ENCODE assay signal across 25 cellular contexts in the genomic region with DNA sequence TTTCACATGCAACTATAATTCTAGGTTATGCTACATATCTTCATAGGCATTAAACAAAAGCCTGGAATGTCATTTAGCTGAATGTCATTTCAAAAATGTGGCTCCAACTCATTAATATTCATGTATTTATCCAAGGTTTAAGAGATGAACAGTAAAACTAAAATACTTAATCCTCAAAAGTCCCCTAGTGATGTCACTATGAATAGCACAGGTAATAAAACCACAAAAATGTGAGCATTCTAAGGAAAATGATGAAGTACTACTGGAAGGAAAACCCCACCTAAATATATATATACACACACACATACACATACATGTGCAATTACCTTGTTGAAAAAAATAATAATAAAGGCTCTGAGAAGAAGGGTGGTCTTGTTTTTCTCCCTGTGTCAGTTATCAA.
"Had no signal": no experiment of that assay in that cellular context is flagged by ENCODE, and none has a peak within 500 bp of the region (broad histone marks: within the 10 kb centered on the region; RNA-seq: fewer than 3 reads in every experiment).

No MANE protein-coding gene starts in this region.

- H3K4me3 ChIP-seq: gastroesophageal sphincter, heart left ventricle, hepatocyte, lower lobe of right lung, ovary, psoas muscle, sigmoid colon, stomach, thyroid gland had no signal

- DNase-seq: effector CD8-positive, alpha-beta T cell; endodermal cell; foreskin fibroblast; heart left ventricle; kidney glomerular epithelial cell; left ventricle myocardium superior; lower lobe of right lung; natural killer cell; occipital lobe; ovary; posterior cingulate gyrus; psoas muscle; right cardiac atrium; sigmoid colon; stimulated activated CD4-positive, alpha-beta T cell treated with anti-CD3 and anti-CD28 coated beads, Interleukin-2, amount 100 ng/mL, for 24 hours; stimulated activated CD4-positive, alpha-beta T cell treated with anti-CD3 and anti-CD28 coated beads, Interleukin-4, amount 100 ng/mL, for 24 hours; stimulated activated naive CD4-positive, alpha-beta T cell treated with Interleukin-2 at 50 U/mL for 16 hours; stomach; thyroid gland had no signal

- H3K27ac ChIP-seq: gastroesophageal sphincter, heart left ventricle, hepatocyte, lower lobe of right lung, ovary, psoas muscle, sigmoid colon, stomach, thyroid gland had no signal

- H3K4me2 ChIP-seq: hepatocyte had no signal

- H3K36me3 ChIP-seq: gastroesophageal sphincter, lower lobe of right lung, ovary, sigmoid colon, stomach, thyroid gland had no signal

- H3K9me3 ChIP-seq: ovary, sigmoid colon, stomach, thyroid gland had no signal

- H3K9me3 Mint-ChIP-seq: dendritic cell treated with granulocyte-macrophage colony-stimulating factor and Interleukin-4, amounts not matched to agents 40 ng/mL and 50 ng/mL, for 4 days; endodermal cell; natural killer cell; stimulated activated effector memory CD8-positive, alpha-beta T cell treated with anti-CD3 and anti-CD28 coated beads, Interleukin-12 subunit alpha, Interleukin-12 subunit beta, amount 100 ng/mL, for 72 hours had no signal

- H3K27ac Mint-ChIP-seq: dendritic cell treated with granulocyte-macrophage colony-stimulating factor and Interleukin-4, amounts not matched to agents 40 ng/mL and 50 ng/mL, for 4 days; memory B cell; natural killer cell; stimulated activated effector memory CD8-positive, alpha-beta T cell treated with anti-CD3 and anti-CD28 coated beads, Interleukin-12 subunit alpha, Interleukin-12 subunit beta, amount 100 ng/mL, for 72 hours had no signal

- H2AFZ ChIP-seq: hepatocyte had no signal

- H3K36me3 Mint-ChIP-seq: natural killer cell; stimulated activated effector memory CD8-positive, alpha-beta T cell treated with anti-CD3 and anti-CD28 coated beads, Interleukin-12 subunit alpha, Interleukin-12 subunit beta, amount 100 ng/mL, for 72 hours had no signal

- H3K27me3 Mint-ChIP-seq: dendritic cell treated with granulocyte-macrophage colony-stimulating factor and Interleukin-4, amounts not matched to agents 40 ng/mL and 50 ng/mL, for 4 days; memory B cell had no signal

- H3K4me1 ChIP-seq: gastroesophageal sphincter had no signal

- H3K27me3 ChIP-seq: gastroesophageal sphincter, heart left ventricle, hepatocyte, ovary, sigmoid colon, stomach, thyroid gland had no signal

- H3K4me3 Mint-ChIP-seq: dendritic cell treated with granulocyte-macrophage colony-stimulating factor and Interleukin-4, amounts not matched to agents 40 ng/mL and 50 ng/mL, for 4 days; endodermal cell; memory B cell; natural killer cell; stimulated activated effector memory CD8-positive, alpha-beta T cell treated with anti-CD3 and anti-CD28 coated beads, Interleukin-12 subunit alpha, Interleukin-12 subunit beta, amount 100 ng/mL, for 72 hours had no signal

- ATAC-seq: esophagus mucosa; gastroesophageal sphincter; heart left ventricle; left ventricle myocardium superior; lower lobe of right lung; natural killer cell; psoas muscle; right cardiac atrium; stimulated activated effector memory CD8-positive, alpha-beta T cell treated with anti-CD3 and anti-CD28 coated beads, Interleukin-12 subunit alpha, Interleukin-12 subunit beta, amount 100 ng/mL, for 72 hours had no signal
